1 cellular context compared by ENCODE assay signal in genomic region chr14:94447986-94448808, GRCh38.
TF ChIP-seq lines count a peak whose summit lies in the region.

No MANE protein-coding gene starts in this region.

TF ChIP-seq in H1, 55 proteins besides CTCF, POLR2A, EP300 and RAD21:
- TF ChIP-seq TAF7 (optimal IDR thresholded peaks at IDR 0.05; ENCODE audit: borderline replicate concordance, low read depth, low read length) (no peak), TEAD4 (IDR thresholded peaks at IDR 0.05; ENCODE audit: low read depth, low read length) (no peak), ATF3 (IDR thresholded peaks at IDR 0.05; ENCODE audit: insufficient read depth, low read depth, low read length) (no peak), RXRA (IDR thresholded peaks at IDR 0.05; ENCODE audit: insufficient read depth, low read depth, low read length) (no peak), SP4 (IDR thresholded peaks at IDR 0.05; ENCODE audit: low read length) (no peak), TCF12 (IDR thresholded peaks at IDR 0.05; ENCODE audit: low read depth, low read length) (no peak), CBX8 (IDR thresholded peaks at IDR 0.05; ENCODE audit: borderline replicate concordance, low read depth, low read length) (no peak), TAF1 (IDR thresholded peaks at IDR 0.05; ENCODE audit: low read depth, low read length) (no peak), RFX5 (IDR thresholded peaks at IDR 0.05; ENCODE audit: borderline replicate concordance, low read depth, low read length) (no peak), E2F6 (IDR thresholded peaks at IDR 0.05) (no peak), SIN3A (conservative IDR thresholded peaks at IDR 0.05 in 1 of 2, IDR thresholded peaks at IDR 0.05 in 1 of 2; ENCODE audit: low read depth in 1 of 2, low read length in 2 of 2) (no peak), MAX (IDR thresholded peaks at IDR 0.05) (no peak), HDAC2 (IDR thresholded peaks at IDR 0.05; ENCODE audit: borderline replicate concordance in 1 of 2, low read depth in 2 of 2, low read length in 2 of 2) (no peak)
